In the genomic region with DNA sequence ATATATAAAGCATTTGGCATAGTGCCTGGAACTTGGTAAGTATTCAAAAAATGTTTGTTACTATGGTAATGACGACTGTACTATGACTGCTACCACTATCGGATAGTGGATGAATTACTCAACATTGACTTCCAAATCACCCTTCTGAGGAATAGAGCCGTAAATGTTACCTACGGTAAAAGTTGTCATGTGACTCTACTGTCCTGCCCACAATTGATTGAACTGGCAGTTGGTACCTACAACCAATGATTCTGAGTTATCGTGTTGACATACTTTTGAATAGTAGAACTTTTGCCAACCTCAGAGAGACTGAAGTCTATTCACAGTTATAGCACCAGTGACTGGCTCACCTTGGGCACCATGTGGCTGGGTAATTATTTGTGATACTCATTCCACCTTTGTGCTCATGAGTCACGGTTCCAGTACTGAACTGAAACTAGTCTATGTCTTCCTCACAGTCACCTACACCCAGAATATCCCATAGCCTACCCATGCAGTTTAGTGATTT, we compare ENCODE assay signal across 13 cellular contexts.
A peak's percentile ranks its signal among the peaks of the same experiment; 100 is the strongest.
DNase-seq lines count a peak whose midpoint lies in the region; ATAC-seq, FAIRE-seq and TF ChIP-seq lines count a peak whose summit lies in the region.
"Had no signal": no experiment of that assay in that cellular context is flagged by ENCODE, and none has a peak within 500 bp of the region (broad histone marks: within the 10 kb centered on the region; RNA-seq: fewer than 3 reads in every experiment).

No MANE protein-coding gene starts in this region.

- H4K20me1 ChIP-seq in astrocyte (ENCODE audit: insufficient read depth, low read length) (no peaks in the 10 kb centered on the region), smooth muscle cell (ENCODE audit: low read depth) (no peaks in the 10 kb centered on the region)

- TF ChIP-seq POLR2A in breast epithelium (IDR thresholded peaks at IDR 0.05), result no peak
- TF ChIP-seq POLR2A in transverse colon (IDR thresholded peaks at IDR 0.05), result no peak
- no peak for TF ChIP-seq POLR2A in body of pancreas (IDR thresholded peaks at IDR 0.05)

- H3K79me2 ChIP-seq in astrocyte (ENCODE audit: insufficient read depth, low read length) (no peaks in the 10 kb centered on the region), smooth muscle cell (ENCODE audit: low read depth) (no peaks in the 10 kb centered on the region)

- no peak for TF ChIP-seq EP300 in transverse colon (IDR thresholded peaks at IDR 0.05; ENCODE audit: low read depth)

- H3K4me1 ChIP-seq in breast epithelium, result no peaks in the 10 kb centered on the region
- no peaks in the 10 kb centered on the region for H3K4me1 ChIP-seq in astrocyte (ENCODE audit: insufficient read depth, low read length)
- H3K4me1 ChIP-seq in transverse colon, result no peaks in the 10 kb centered on the region
- H3K4me1 ChIP-seq in body of pancreas, result no peaks in the 10 kb centered on the region
- H3K4me1 ChIP-seq in smooth muscle cell (ENCODE audit: low read depth), result no peaks in the 10 kb centered on the region

- H3K4me2 ChIP-seq in astrocyte (ENCODE audit: low read length) (no peak overlapping the region), smooth muscle cell (no peak overlapping the region)

- peaks cover 36% of the 10 kb centered on the region for H3K27me3 Mint-ChIP-seq in MCF 10A (ENCODE audit: insufficient read depth, unreplicated experiment)
- H3K27me3 Mint-ChIP-seq in astrocyte (ENCODE audit: low read depth, unreplicated experiment), result no peaks in the 10 kb centered on the region
- H3K27me3 Mint-ChIP-seq: activated T-cell treated with anti-CD3 and anti-CD28 coated beads, Interleukin-2, amount 50 U/mL, for 24 hours had no signal

- H3K4me1 Mint-ChIP-seq in MCF 10A (ENCODE audit: insufficient read depth, unreplicated experiment) (no peaks in the 10 kb centered on the region), astrocyte (ENCODE audit: low read depth, unreplicated experiment) (no peaks in the 10 kb centered on the region)

- intact Hi-C loops in MCF 10A (cut with micrococcal nuclease) (no loop called here), breast epithelium (cut with DNase I; ENCODE audit: low total_unique reads) (no loop called here), transverse colon (cut with DNase I; ENCODE audit: low total_unique reads) (no loop called here), body of pancreas (cut with DNase I) (no loop called here)

- peak; percentile 21 for DNase-seq in MCF 10A (ENCODE audit: unreplicated experiment)
- DNase-seq in breast epithelium (ENCODE audit: low spot score in 2 of 2), result no peak
- peak; percentile 18 for DNase-seq in astrocyte (ENCODE audit: low read depth)
- DNase-seq in transverse colon, result peak; percentile 33
- DNase-seq in body of pancreas, result no peak
- DNase-seq in midbrain (lab: John Stamatoyannopoulos, UW), result no peak
- no peak for DNase-seq in smooth muscle cell (lab: John Stamatoyannopoulos, UW; ENCODE audit: unreplicated experiment)
- DNase-seq: activated T-cell treated with anti-CD3 and anti-CD28 coated beads, Interleukin-2, amount 50 U/mL, for 24 hours; cerebellar nuclear complex; NCI-H1417 treated with DMSO at 0.1 percent for 48 hours had no signal

- no TSS peak for BruUV-seq in MCF 10A (replicated peaks; lab: Mats Ljungman, UMichigan)

- CTCF ChIA-PET in MCF 10A (lab: Yijun Ruan, JAX), result interaction anchor here (0.6 kb wide), 1 partner anchor 34 kb away, joined by 3 read pairs; no protein-coding TSS in a partner anchor

- no peak overlapping the region for H2AFZ ChIP-seq in astrocyte (ENCODE audit: low read depth, low read length)
- no peak overlapping the region for H2AFZ ChIP-seq in smooth muscle cell (ENCODE audit: low read depth)

- H3K27ac Mint-ChIP-seq in MCF 10A (ENCODE audit: low read depth, unreplicated experiment), result no peak overlapping the region
- H3K27ac Mint-ChIP-seq in astrocyte (ENCODE audit: unreplicated experiment), result no peak overlapping the region
- H3K27ac Mint-ChIP-seq: activated T-cell treated with anti-CD3 and anti-CD28 coated beads, Interleukin-2, amount 50 U/mL, for 24 hours had no signal

- H3K9me3 Mint-ChIP-seq in MCF 10A (ENCODE audit: unreplicated experiment), result no peaks in the 10 kb centered on the region
- H3K9me3 Mint-ChIP-seq in astrocyte (ENCODE audit: unreplicated experiment), result no peaks in the 10 kb centered on the region

- no peaks in the 10 kb centered on the region for H3K27me3 ChIP-seq in breast epithelium
- H3K27me3 ChIP-seq in astrocyte (ENCODE audit: insufficient read depth, low read length), result no peaks in the 10 kb centered on the region
- no peaks in the 10 kb centered on the region for H3K27me3 ChIP-seq in transverse colon
- no peaks in the 10 kb centered on the region for H3K27me3 ChIP-seq in body of pancreas
- H3K27me3 ChIP-seq in smooth muscle cell (ENCODE audit: low read depth), result no peaks in the 10 kb centered on the region

- no peaks in the 10 kb centered on the region for H3F3A ChIP-seq in smooth muscle cell (ENCODE audit: low read depth)

- TF ChIP-seq CTCF in MCF 10A (IDR thresholded peaks at IDR 0.05; ENCODE audit: unreplicated experiment) (no peak), breast epithelium (IDR thresholded peaks at IDR 0.05) (no peak), astrocyte (IDR thresholded peaks at IDR 0.05; ENCODE audit: insufficient read depth, low read depth, low read length) (no peak), transverse colon (IDR thresholded peaks at IDR 0.05) (no peak), body of pancreas (IDR thresholded peaks at IDR 0.05) (no peak), smooth muscle cell (IDR thresholded peaks at IDR 0.05; ENCODE audit: borderline replicate concordance, insufficient read depth, poor library complexity, severe bottlenecking) (no peak)

- FAIRE-seq in astrocyte (lab: Jason Lieb, UNC), result no peak

- in situ Hi-C loops in transverse colon (cut with MboI; ENCODE audit: low pct_ligation_motif_present in 1 of 4, low pct_unique_long_range_greater_than_20kb in 1 of 4, low sequenced_read_pairs in 3 of 4), result no loop called here

- no peaks in the 10 kb centered on the region for H3K36me3 ChIP-seq in breast epithelium
- no peaks in the 10 kb centered on the region for H3K36me3 ChIP-seq in astrocyte (ENCODE audit: insufficient read depth, low read length)
- no peaks in the 10 kb centered on the region for H3K36me3 ChIP-seq in transverse colon
- H3K36me3 ChIP-seq in body of pancreas (replicated peaks in 1 of 2; ENCODE audit: insufficient read depth in 1 of 2, low read depth in 2 of 2), result no peaks in the 10 kb centered on the region
- H3K36me3 ChIP-seq in smooth muscle cell (ENCODE audit: low read depth), result no peaks in the 10 kb centered on the region

- H3K9me3 ChIP-seq in breast epithelium (no peaks in the 10 kb centered on the region), astrocyte (ENCODE audit: insufficient read depth, low read depth, low read length) (no peaks in the 10 kb centered on the region), transverse colon (no peaks in the 10 kb centered on the region), body of pancreas (no peaks in the 10 kb centered on the region), smooth muscle cell (replicated peaks; ENCODE audit: low read depth) (no peaks in the 10 kb centered on the region)

- peak; percentile 91 for ATAC-seq in HG03175 (IDR thresholded peaks at IDR 0.05; ENCODE audit: unreplicated experiment)
- no peak for ATAC-seq in body of pancreas

- H3K27ac ChIP-seq in breast epithelium, result no peak overlapping the region
- no peak overlapping the region for H3K27ac ChIP-seq in astrocyte (ENCODE audit: low read depth, low read length)
- peak overlapping the region in 1 of 4 donors; percentile 29 for H3K27ac ChIP-seq in transverse colon
- H3K27ac ChIP-seq in body of pancreas, result no peak overlapping the region
- no peak overlapping the region for H3K27ac ChIP-seq in smooth muscle cell (ENCODE audit: low read depth)
- H3K27ac ChIP-seq: 22Rv1, skin epidermis had no signal

- H3K9ac ChIP-seq in astrocyte (ENCODE audit: low read length), result no peak overlapping the region
- H3K9ac ChIP-seq in smooth muscle cell (ENCODE audit: low read depth), result no peak overlapping the region

- no peak overlapping the region for H3K4me3 ChIP-seq in breast epithelium
- no peak overlapping the region for H3K4me3 ChIP-seq in astrocyte (ENCODE audit: insufficient read depth, low read depth, low read length)
- no peak overlapping the region for H3K4me3 ChIP-seq in transverse colon
- no peak overlapping the region for H3K4me3 ChIP-seq in body of pancreas
- no peak overlapping the region for H3K4me3 ChIP-seq in smooth muscle cell
- H3K4me3 ChIP-seq: skin epidermis had no signal

- WGBS in transverse colon (ENCODE audit: low coverage in 1 of 2), 2 donors, result 38 to 46% methylated on average over 2 to 6 of the region's 6 CpGs
- WGBS in body of pancreas, 2 donors, result 56 to 57% methylated on average over 6 of the region's 6 CpGs
- WGBS in smooth muscle cell (ENCODE audit: low lambda C conversion rate), result 78% methylated on average over 6 of the region's 6 CpGs

- POLR2A ChIA-PET in MCF 10A (lab: Yijun Ruan, JAX), result interaction anchor here (1.0 kb wide), 1 partner anchor 941 kb away, joined by 3 read pairs; no protein-coding TSS in a partner anchor

- H3K4me3 Mint-ChIP-seq in MCF 10A (ENCODE audit: unreplicated experiment), result no peak overlapping the region
- H3K4me3 Mint-ChIP-seq in astrocyte (ENCODE audit: unreplicated experiment), result no peak overlapping the region
- H3K4me3 Mint-ChIP-seq: activated T-cell treated with anti-CD3 and anti-CD28 coated beads, Interleukin-2, amount 50 U/mL, for 24 hours had no signal

- H3K36me3 Mint-ChIP-seq in MCF 10A (ENCODE audit: insufficient read depth, unreplicated experiment) (no peaks in the 10 kb centered on the region), astrocyte (ENCODE audit: low read depth, unreplicated experiment) (no peaks in the 10 kb centered on the region)

Comparison
In these comparisons a context has a peak if more than half of its experiments do, and no peak if none do; other contexts are left out.
1. DNase-seq: peak in MCF 10A (single experiment), astrocyte (single experiment) and transverse colon (single experiment); none in breast epithelium (0 of 2), body of pancreas (0 of 4), midbrain (single experiment) and smooth muscle cell (single experiment).